Comparison of ENCODE assay signal across 13 cellular contexts in the genomic region with DNA sequence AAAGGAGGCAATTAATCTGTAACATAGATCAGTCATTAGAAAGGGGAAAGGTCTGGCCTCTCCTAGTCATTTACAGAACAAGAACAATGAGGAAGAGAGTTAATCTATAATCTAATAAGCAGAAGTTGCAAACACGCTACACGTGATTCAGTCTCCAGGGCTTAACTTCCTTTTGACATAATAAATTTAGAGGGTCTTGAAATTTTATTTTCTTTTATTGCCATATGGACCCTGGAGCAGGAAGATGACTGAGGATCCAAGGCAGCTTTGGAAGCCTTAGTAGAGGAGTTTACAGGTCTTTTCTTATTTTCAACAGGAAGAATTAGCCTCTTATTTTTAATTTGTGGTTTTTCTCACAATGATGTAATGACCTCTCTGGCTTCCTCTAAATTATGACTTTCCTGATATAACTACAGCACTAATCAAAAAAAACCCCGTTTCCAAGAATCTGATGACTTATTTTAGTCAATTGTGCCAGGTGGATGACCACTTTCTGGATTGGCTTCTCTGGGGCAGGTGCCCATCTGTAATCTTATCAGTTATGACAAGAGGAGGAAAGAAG.
DNase-seq lines count a peak whose midpoint lies in the region; ATAC-seq and TF ChIP-seq lines count a peak whose summit lies in the region.
"Had no signal": no experiment of that assay in that cellular context is flagged by ENCODE, and none has a peak within 500 bp of the region (broad histone marks: within the 10 kb centered on the region; RNA-seq: fewer than 3 reads in every experiment).

No MANE protein-coding gene starts in this region.

- H3K4me1 Mint-ChIP-seq in nephron, result no peaks in the 10 kb centered on the region

- ATAC-seq in GM19025 (IDR thresholded peaks at IDR 0.05; ENCODE audit: low read depth, unreplicated experiment) (peak; percentile 88), HG02798 (IDR thresholded peaks at IDR 0.05; ENCODE audit: poor library complexity, unreplicated experiment) (peak; percentile 74)

- H3K36me3 Mint-ChIP-seq in nephron (ENCODE audit: low read depth), result no peaks in the 10 kb centered on the region
- H3K36me3 Mint-ChIP-seq: activated naive CD8-positive, alpha-beta T cell treated with anti-CD3 and anti-CD28 coated beads for 36 hours had no signal

- H3K27me3 Mint-ChIP-seq in nephron (ENCODE audit: low read depth), result no peaks in the 10 kb centered on the region

- no peak for TF ChIP-seq CTCF in nephron (IDR thresholded peaks at IDR 0.05; ENCODE audit: unreplicated experiment in 3 of 3)

- DNase-seq in Kasumi-1 (lab: John Stamatoyannopoulos, UW) (peak; percentile 24 to 29), islet precursor cell (no peak), SHP77 (lab: John Stamatoyannopoulos, UW) (no peak)
- no peak for DNase-seq in activated CD8-positive, alpha-beta memory T cell treated with anti-CD3 and anti-CD28 coated beads, Interleukin-2, amount 50 U/mL, for 48 hours
- DNase-seq in stimulated activated CD8-positive, alpha-beta memory T cell treated with anti-CD3 and anti-CD28 coated beads, Interleukin-4, amount 100 ng/mL, for 48 hours, result no peak
- DNase-seq: activated CD4-positive, alpha-beta T cell treated with anti-CD3 and anti-CD28 coated beads for 48 hours; activated naive CD8-positive, alpha-beta T cell treated with anti-CD3 and anti-CD28 coated beads for 36 hours; DMS153; NCI-H1930; stimulated activated CD4-positive, alpha-beta T cell treated with anti-CD3 and anti-CD28 coated beads, Interleukin-12 subunit alpha, Interleukin-12 subunit beta, amount 100 ng/mL, for 4 hours had no signal

- peak overlapping the region in 2 of 3 experiments; percentile 29 to 74 for H3K27ac Mint-ChIP-seq in nephron
- H3K27ac Mint-ChIP-seq: activated naive CD8-positive, alpha-beta T cell treated with anti-CD3 and anti-CD28 coated beads for 36 hours had no signal

- H3K9me3 Mint-ChIP-seq in nephron, result no peaks in the 10 kb centered on the region
- H3K9me3 Mint-ChIP-seq: activated naive CD8-positive, alpha-beta T cell treated with anti-CD3 and anti-CD28 coated beads for 36 hours had no signal

- no peak overlapping the region for H3K4me3 Mint-ChIP-seq in nephron
- H3K4me3 Mint-ChIP-seq: activated naive CD8-positive, alpha-beta T cell treated with anti-CD3 and anti-CD28 coated beads for 36 hours had no signal

Comparison
In these comparisons a context has a peak if more than half of its experiments do, and no peak if none do; other contexts are left out.
1. DNase-seq: peak in Kasumi-1 (2 of 2); none in islet precursor cell (single experiment), activated CD8-positive, alpha-beta memory T cell treated with anti-CD3 and anti-CD28 coated beads, Interleukin-2, amount 50 U/mL, for 48 hours (single experiment), stimulated activated CD8-positive, alpha-beta memory T cell treated with anti-CD3 and anti-CD28 coated beads, Interleukin-4, amount 100 ng/mL, for 48 hours (single experiment) and SHP77 (0 of 2).